ENCODE assay signal across 8 cellular contexts in the genomic region with DNA sequence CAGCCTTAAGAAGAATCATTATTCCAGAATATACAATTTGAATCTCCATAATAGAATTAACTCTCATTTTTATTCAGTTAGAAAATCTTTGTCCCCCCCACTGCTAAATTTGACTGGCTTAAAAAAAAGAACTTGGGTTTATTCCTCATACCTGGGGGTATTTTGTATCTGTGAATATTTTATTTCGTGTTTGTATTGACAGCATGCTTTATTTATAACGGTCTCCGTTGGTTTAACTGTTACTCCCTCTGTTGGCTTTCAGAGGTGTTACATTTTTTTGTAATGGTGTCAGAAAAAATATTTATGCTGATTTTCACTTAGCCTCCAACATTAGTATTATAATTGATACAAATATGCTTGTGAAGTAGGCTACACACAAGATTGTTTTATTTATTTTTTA.
A peak's percentile ranks its signal among the peaks of the same experiment; 100 is the strongest.
DNase-seq lines count a peak whose midpoint lies in the region; ATAC-seq and TF ChIP-seq lines count a peak whose summit lies in the region.

No MANE protein-coding gene starts in this region.

- TF ChIP-seq POLR2A in suprapubic skin (IDR thresholded peaks at IDR 0.05) = no peak

- H3K4me2 ChIP-seq in SU-DHL-6 (ENCODE audit: low read depth, low read length, poor library complexity, severe bottlenecking) = peak overlapping the region; percentile 14

- DNase-seq in AG04450 (ENCODE audit: low read depth, low spot score) = no peak
- no peak for DNase-seq in left ventricle myocardium superior
- no peak for DNase-seq in mesenteric fat pad (ENCODE audit: low spot score)
- DNase-seq in suprapubic skin (ENCODE audit: low spot score in 2 of 2) = no peak
- no peak for DNase-seq in dedifferentiated amniotic fluid mesenchymal stem cell (ENCODE audit: extremely low spot score)
- no peak for DNase-seq in activated naive CD4-positive, alpha-beta T cell treated with anti-CD3 and anti-CD28 coated beads for 36 hours

- H3K9me3 Mint-ChIP-seq in activated naive CD4-positive, alpha-beta T cell treated with anti-CD3 and anti-CD28 coated beads for 36 hours = no peaks in the 10 kb centered on the region

- peaks cover 9% of the 10 kb centered on the region for H3K36me3 ChIP-seq in SU-DHL-6 (ENCODE audit: low read length)
- H3K36me3 ChIP-seq in suprapubic skin = peaks cover 9% of the 10 kb centered on the region

- no peaks in the 10 kb centered on the region for H3K9me3 ChIP-seq in AG04450 (ENCODE audit: control insufficient read depth, insufficient read depth, low read length)
- no peaks in the 10 kb centered on the region for H3K9me3 ChIP-seq in SU-DHL-6 (ENCODE audit: insufficient read depth, low read length)
- H3K9me3 ChIP-seq in suprapubic skin = no peaks in the 10 kb centered on the region

- H3K4me1 ChIP-seq in suprapubic skin = no peaks in the 10 kb centered on the region

- no peak overlapping the region for H2AFZ ChIP-seq in SU-DHL-6 (ENCODE audit: low read depth, low read length, severe bottlenecking)

- no peak overlapping the region for H3K27ac Mint-ChIP-seq in activated naive CD4-positive, alpha-beta T cell treated with anti-CD3 and anti-CD28 coated beads for 36 hours

- WGBS in suprapubic skin = 8% methylated on average over 3 of the region's 3 CpGs

- H3F3A ChIP-seq in SU-DHL-6 (ENCODE audit: insufficient read depth) = peaks cover 16% of the 10 kb centered on the region; the same call in 1 of the 2 replicates

- intact Hi-C loops in left ventricle myocardium superior (cut with micrococcal nuclease) = no loop called here
- intact Hi-C loops in activated naive CD4-positive, alpha-beta T cell treated with anti-CD3 and anti-CD28 coated beads for 36 hours (cut with micrococcal nuclease) = loop anchor here (1.0 kb wide), 2 partner anchors 40 to 65 kb away; no protein-coding TSS in a partner anchor

- peak; percentile 45 for ATAC-seq in left ventricle myocardium superior

- H3K4me3 ChIP-seq in AG04450 (ENCODE audit: low read depth, low read length) (no peak overlapping the region), SU-DHL-6 (ENCODE audit: insufficient read depth, low read length, poor library complexity, severe bottlenecking) (no peak overlapping the region), suprapubic skin (no peak overlapping the region)

- H4K20me1 ChIP-seq in SU-DHL-6 (ENCODE audit: low read depth, low read length) = peaks cover 27% of the 10 kb centered on the region; the same call in 1 of the 2 replicates

- CTCF ChIA-PET in AG04450 (lab: Charles Lee) = interaction anchor here (1.0 to 2.3 kb wide), 3 partner anchors 13 to 40 kb away, joined by 3 to 29 read pairs (median 6); a partner anchor contains a TSS
- CTCF ChIA-PET in activated naive CD4-positive, alpha-beta T cell treated with anti-CD3 and anti-CD28 coated beads for 36 hours (lab: Charles Lee) = interaction anchor here (0.8 to 8.4 kb wide), 8 partner anchors 11 to 65 kb away, joined by 3 to 97 read pairs (median 4); a partner anchor contains a TSS

- H3K27ac ChIP-seq in AG04450 (ENCODE audit: low read depth, low read length) (no peak overlapping the region), SU-DHL-6 (ENCODE audit: low read depth, low read length) (no peak overlapping the region), suprapubic skin (no peak overlapping the region)

- peak; percentile 38 for TF ChIP-seq CTCF in AG04450 (IDR thresholded peaks at IDR 0.05; ENCODE audit: low read depth, low read length)
- peak; percentile 35; the same call in 1 of the 2 replicates for TF ChIP-seq CTCF in GM12874 (IDR thresholded peaks at IDR 0.05; ENCODE audit: insufficient read depth, low read depth, low read length)
- TF ChIP-seq CTCF in SU-DHL-6 (IDR thresholded peaks at IDR 0.05; ENCODE audit: insufficient read depth, low read length, poor library complexity, severe bottlenecking) = peak; percentile 48
- peak in 1 of 2 donors; percentile 28 for TF ChIP-seq CTCF in suprapubic skin (IDR thresholded peaks at IDR 0.05)

- H3K9me2 ChIP-seq in SU-DHL-6 (replicated peaks; ENCODE audit: insufficient read depth, low read length) = no peaks in the 10 kb centered on the region

- H3K27me3 Mint-ChIP-seq in activated naive CD4-positive, alpha-beta T cell treated with anti-CD3 and anti-CD28 coated beads for 36 hours (ENCODE audit: low read depth) = no peaks in the 10 kb centered on the region

- H3K36me3 Mint-ChIP-seq in activated naive CD4-positive, alpha-beta T cell treated with anti-CD3 and anti-CD28 coated beads for 36 hours (ENCODE audit: low read depth) = peaks cover 10% of the 10 kb centered on the region

- H3K79me2 ChIP-seq in SU-DHL-6 (ENCODE audit: insufficient read depth, low read length) = peaks cover 99% of the 10 kb centered on the region

- H3K27me3 ChIP-seq in AG04450 (ENCODE audit: control insufficient read depth, insufficient read depth, low read length) = no peaks in the 10 kb centered on the region
- no peaks in the 10 kb centered on the region for H3K27me3 ChIP-seq in SU-DHL-6 (ENCODE audit: low read length)
- no peaks in the 10 kb centered on the region for H3K27me3 ChIP-seq in suprapubic skin

- POLR2A ChIA-PET in AG04450 (lab: Yijun Ruan, JAX) = no interaction called here

- H3K4me3 Mint-ChIP-seq in activated naive CD4-positive, alpha-beta T cell treated with anti-CD3 and anti-CD28 coated beads for 36 hours = no peak overlapping the region

- H3K4me1 Mint-ChIP-seq in activated naive CD4-positive, alpha-beta T cell treated with anti-CD3 and anti-CD28 coated beads for 36 hours (ENCODE audit: low read depth) = peaks cover 76% of the 10 kb centered on the region

- H3K9ac ChIP-seq in SU-DHL-6 (ENCODE audit: low read length) = no peak overlapping the region

- no peak for TF ChIP-seq EP300 in suprapubic skin (IDR thresholded peaks at IDR 0.05)
